ENCODE assay signal across 20 cellular contexts in the genomic region with DNA sequence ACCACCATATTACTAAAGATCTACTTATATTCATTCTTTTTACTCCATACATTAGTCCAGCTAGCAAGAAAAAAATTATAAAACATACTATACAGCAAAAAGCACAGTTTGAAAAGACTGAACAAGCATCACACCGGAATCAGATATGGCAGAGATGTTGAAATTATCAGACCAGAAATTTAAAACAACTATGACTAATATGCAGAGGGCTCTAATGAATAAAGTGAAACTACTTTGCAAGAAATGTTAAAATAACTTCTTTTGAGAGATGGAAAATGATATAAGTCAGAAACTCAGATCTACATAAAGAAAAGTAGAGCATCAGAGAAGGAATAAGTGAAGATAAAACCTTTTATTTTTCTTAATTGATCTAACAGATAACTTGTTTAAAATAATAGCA. TPM values are rescaled to one million over a fixed set of nuclear protein-coding genes. Genes with fewer than 3 reads are reported as not detected.
DNase-seq lines count a peak whose midpoint lies in the region; ATAC-seq and TF ChIP-seq lines count a peak whose summit lies in the region.
"Had no signal": no experiment of that assay in that cellular context is flagged by ENCODE, and none has a peak within 500 bp of the region (broad histone marks: within the 10 kb centered on the region; RNA-seq: fewer than 3 reads in every experiment).

No MANE protein-coding gene starts in this region.

- H3K27me3 Mint-ChIP-seq in activated CD4-positive, alpha-beta T cell treated with anti-CD3 and anti-CD28 coated beads, Interleukin-2, amount 10 ng/mL, durations not matched to agents 7 days and 5 days = peaks cover 5% of the 10 kb centered on the region
- H3K27me3 Mint-ChIP-seq: progenitor cell of endocrine pancreas had no signal

- TF ChIP-seq CTCF in GM13977 (IDR thresholded peaks at IDR 0.05; ENCODE audit: extremely low read depth, insufficient read depth, missing control alignments) = no peak
- no peak for TF ChIP-seq CTCF in RWPE1 (conservative IDR thresholded peaks at IDR 0.05; ENCODE audit: low read depth)
- no peak for TF ChIP-seq CTCF in PC-3 (conservative IDR thresholded peaks at IDR 0.05; ENCODE audit: low read depth, low read length)

- DNase-seq in GM13977 (ENCODE audit: low spot score) = peak; percentile 7
- peak; percentile 51 for DNase-seq in amniotic epithelial cell (ENCODE audit: low read depth)
- DNase-seq in RWPE1 (ENCODE audit: low spot score) = no peak
- no peak for DNase-seq in COR-L47 (lab: John Stamatoyannopoulos, UW)
- DNase-seq in PC-3 = no peak
- no peak for DNase-seq in activated CD4-positive, alpha-beta T cell treated with anti-CD3 and anti-CD28 coated beads, Interleukin-2, amount 10 ng/mL, durations not matched to agents 7 days and 5 days
- DNase-seq: aorta; foreskin melanocyte; left ventricle myocardium inferior; naive B cell; NCI-H82; spleen; stimulated activated naive CD4-positive, alpha-beta T cell treated with Interleukin-2 at 50 U/mL for 16 hours; SW 1271; upper lobe of right lung had no signal

- H3K79me2 ChIP-seq in PC-3 (ENCODE audit: low read length) = no peaks in the 10 kb centered on the region

- H3K4me1 Mint-ChIP-seq in activated CD4-positive, alpha-beta T cell treated with anti-CD3 and anti-CD28 coated beads, Interleukin-2, amount 10 ng/mL, durations not matched to agents 7 days and 5 days = no peaks in the 10 kb centered on the region

- H3K4me3 Mint-ChIP-seq in activated CD4-positive, alpha-beta T cell treated with anti-CD3 and anti-CD28 coated beads, Interleukin-2, amount 10 ng/mL, durations not matched to agents 7 days and 5 days = no peak overlapping the region
- H3K4me3 Mint-ChIP-seq: WTC11 had no signal

- CTCF ChIA-PET in RWPE1 (lab: Yijun Ruan, JAX) (no interaction called here), PC-3 (lab: Charles Lee) (no interaction called here)
- CTCF ChIA-PET in activated CD4-positive, alpha-beta T cell treated with anti-CD3 and anti-CD28 coated beads, Interleukin-2, amount 10 ng/mL, durations not matched to agents 7 days and 5 days (lab: Charles Lee) = no interaction called here

- H3K9me3 ChIP-seq in PC-3 (ENCODE audit: low read length) = no peaks in the 10 kb centered on the region
- H3K9me3 ChIP-seq: upper lobe of right lung had no signal

- BruUV-seq in PC-3 (replicated peaks; lab: Mats Ljungman, UMichigan) = no TSS peak

- H3K27me3 ChIP-seq in PC-3 (ENCODE audit: low read length) = no peaks in the 10 kb centered on the region
- H3K27me3 ChIP-seq: spleen, upper lobe of right lung had no signal

- POLR2A ChIA-PET in RWPE1 (lab: Yijun Ruan, JAX; ENCODE audit: low non-redundant PET) (no interaction called here), PC-3 (lab: Charles Lee; ENCODE audit: unreplicated experiment) (no interaction called here)
- POLR2A ChIA-PET in activated CD4-positive, alpha-beta T cell treated with anti-CD3 and anti-CD28 coated beads, Interleukin-2, amount 10 ng/mL, durations not matched to agents 7 days and 5 days (lab: Charles Lee) = no interaction called here

- H3K36me3 ChIP-seq in PC-3 (ENCODE audit: low read depth, low read length) = no peaks in the 10 kb centered on the region
- H3K36me3 ChIP-seq: left ventricle myocardium inferior, upper lobe of right lung had no signal

- no peaks in the 10 kb centered on the region for H3K9me2 ChIP-seq in PC-3 (replicated peaks; ENCODE audit: low read length)

- H3K4me3 ChIP-seq in PC-3 (ENCODE audit: low read length) = no peak overlapping the region
- H3K4me3 ChIP-seq: left ventricle myocardium inferior, spleen, upper lobe of right lung had no signal

- H3K4me2 ChIP-seq in PC-3 (ENCODE audit: low read length) = no peak overlapping the region

- no peaks in the 10 kb centered on the region for H3F3A ChIP-seq in PC-3 (ENCODE audit: low read length, unreplicated experiment)

- no peak overlapping the region for H3K9ac ChIP-seq in PC-3 (ENCODE audit: low read length)

- no peak overlapping the region for H3K27ac Mint-ChIP-seq in activated CD4-positive, alpha-beta T cell treated with anti-CD3 and anti-CD28 coated beads, Interleukin-2, amount 10 ng/mL, durations not matched to agents 7 days and 5 days
- H3K27ac Mint-ChIP-seq: activated T-helper 2 cell treated with anti-CD3 and anti-CD28 coated beads, Interferon-gamma antibody, Interleukin-2, Interleukin-4, amounts not matched to agents 10 μg/mL and 5 μg/mL and 100 μg/mL, durations not matched to agents 14 hours and 24 hours and 36 hours; progenitor cell of endocrine pancreas; WTC11 had no signal

- H3K36me3 Mint-ChIP-seq in activated CD4-positive, alpha-beta T cell treated with anti-CD3 and anti-CD28 coated beads, Interleukin-2, amount 10 ng/mL, durations not matched to agents 7 days and 5 days (ENCODE audit: low read depth) = no peaks in the 10 kb centered on the region

- ATAC-seq in GM19463 (IDR thresholded peaks at IDR 0.05; ENCODE audit: unreplicated experiment) = peak; percentile 78
- peak; percentile 57 for ATAC-seq in HG03060 (IDR thresholded peaks at IDR 0.05; ENCODE audit: low read depth, unreplicated experiment)
- no peak for ATAC-seq in PC-3
- ATAC-seq: upper lobe of right lung, WTC11 had no signal

- no peaks in the 10 kb centered on the region for H3K9me3 Mint-ChIP-seq in activated CD4-positive, alpha-beta T cell treated with anti-CD3 and anti-CD28 coated beads, Interleukin-2, amount 10 ng/mL, durations not matched to agents 7 days and 5 days
- H3K9me3 Mint-ChIP-seq: WTC11 had no signal

- in situ Hi-C loops in GM13977 (cut with MboI; ENCODE audit: low pct_unique_long_range_greater_than_20kb, low sequenced_read_pairs, unreplicated experiment) = no loop called here

- intact Hi-C loops in PC-3 (cut with micrococcal nuclease) = no loop called here

- no peak overlapping the region for H2AFZ ChIP-seq in PC-3 (ENCODE audit: low read length)

- no peak overlapping the region for H3K27ac ChIP-seq in RWPE1
- no peak overlapping the region for H3K27ac ChIP-seq in PC-3 (ENCODE audit: low read length)
- H3K27ac ChIP-seq: left ventricle myocardium inferior, spleen, upper lobe of right lung had no signal

- H3K4me1 ChIP-seq in PC-3 (ENCODE audit: insufficient read depth, low read length) = no peaks in the 10 kb centered on the region
- H3K4me1 ChIP-seq: spleen, upper lobe of right lung had no signal

- no peaks in the 10 kb centered on the region for H4K20me1 ChIP-seq in PC-3 (ENCODE audit: low read length)

RNA-seq across cellular contexts. Expression of a gene that starts 50.9 kb away (rescaled TPM):
- total RNA-seq in PC-3 (2014; rRNA removed) = 30.4 and 31.5 TPM in 2 replicates
- not detected for total RNA-seq in activated CD4-positive, alpha-beta T cell treated with anti-CD3 and anti-CD28 coated beads, Interleukin-2, amount 10 ng/mL, durations not matched to agents 7 days and 5 days

Comparison
In these comparisons a context has a peak if more than half of its experiments do, and no peak if none do; other contexts are left out.
1. DNase-seq: peak in GM13977 (single experiment) and amniotic epithelial cell (single experiment); none in RWPE1 (single experiment), COR-L47 (single experiment), PC-3 (single experiment) and activated CD4-positive, alpha-beta T cell treated with anti-CD3 and anti-CD28 coated beads, Interleukin-2, amount 10 ng/mL, durations not matched to agents 7 days and 5 days (single experiment).
2. RNA of a gene that starts 50.9 kb away (total RNA-seq): 30.4 to 31.5 TPM in PC-3; not detected in activated CD4-positive, alpha-beta T cell treated with anti-CD3 and anti-CD28 coated beads, Interleukin-2, amount 10 ng/mL, durations not matched to agents 7 days and 5 days; every median in the first group is over 10 times any median in the second.